10 cellular contexts compared by ENCODE assay signal in the genomic region with DNA sequence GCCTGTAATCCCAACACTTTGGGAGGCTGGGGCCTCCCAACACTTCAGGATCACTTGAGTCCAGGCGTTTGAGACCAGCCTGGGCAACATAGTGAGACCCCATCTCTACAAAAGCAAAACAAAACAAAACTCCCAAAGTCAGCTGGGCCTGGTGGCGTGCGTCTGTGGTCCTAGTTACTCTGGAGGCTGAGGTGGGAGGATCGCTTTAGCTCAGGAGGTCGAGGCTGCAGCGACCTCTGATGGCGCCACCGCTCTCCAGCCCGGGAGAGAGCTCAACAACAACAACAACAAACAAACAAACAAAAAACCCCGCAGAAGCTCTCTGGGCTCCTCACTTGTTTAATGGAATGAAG. TPM values are rescaled to one million over a fixed set of nuclear protein-coding genes. Genes with fewer than 3 reads are reported as not detected.
DNase-seq lines count a peak whose midpoint lies in the region; ATAC-seq and TF ChIP-seq lines count a peak whose summit lies in the region.
"Had no signal": no experiment of that assay in that cellular context is flagged by ENCODE, and none has a peak within 500 bp of the region (broad histone marks: within the 10 kb centered on the region; RNA-seq: fewer than 3 reads in every experiment).

No MANE protein-coding gene starts in this region.

- H3K9me3 ChIP-seq in HUES64 (ENCODE audit: insufficient read depth, low read depth, low read length) (0 out of 2 replicates have a peak, but pooled peaks cover 2% of the 10 kb centered on the region), thyroid gland (no peaks in the 10 kb centered on the region)

- H3K36me3 Mint-ChIP-seq in osteocyte (ENCODE audit: unreplicated experiment): no peaks in the 10 kb centered on the region

- intact Hi-C loops in posterior vena cava (cut with DNase I) (no loop called here), thyroid gland (cut with DNase I) (no loop called here)

- TF ChIP-seq CTCF in AG09309 (IDR thresholded peaks at IDR 0.05; ENCODE audit: control insufficient read depth, insufficient read depth, low read depth, low read length, missing control alignments): no peak
- peak; percentile 25 for TF ChIP-seq CTCF in epithelial cell of proximal tubule (conservative IDR thresholded peaks at IDR 0.05; ENCODE audit: low read depth, low read length)
- no peak for TF ChIP-seq CTCF in osteocyte (IDR thresholded peaks at IDR 0.05)
- TF ChIP-seq CTCF in thyroid gland (IDR thresholded peaks at IDR 0.05): no peak

- no peak for ATAC-seq in HG03108 (IDR thresholded peaks at IDR 0.05; ENCODE audit: unreplicated experiment)

- no peak overlapping the region for H3K9ac ChIP-seq in HUES64 (ENCODE audit: low read depth, low read length)

- H3K27me3 Mint-ChIP-seq in osteocyte (ENCODE audit: unreplicated experiment): no peaks in the 10 kb centered on the region

- H3K4me1 ChIP-seq in HUES64 (ENCODE audit: insufficient read depth, low read length) (no peaks in the 10 kb centered on the region), thyroid gland (peaks cover 0 to 12% of the 10 kb centered on the region in 2 donors)

- no peak for TF ChIP-seq POLR2A in thyroid gland (IDR thresholded peaks at IDR 0.05)

- WGBS in HUES64: 40% methylated on average over 10 of the region's 10 CpGs
- 30 to 39% methylated on average over 10 of the region's 10 CpGs for WGBS in thyroid gland, 2 donors

- peaks cover 14% of the 10 kb centered on the region for H3K4me1 Mint-ChIP-seq in osteocyte (ENCODE audit: unreplicated experiment)

- DNase-seq in AG09309 (ENCODE audit: low read depth) (no peak), epithelial cell of proximal tubule (ENCODE audit: low read depth) (no peak), osteocyte (ENCODE audit: extremely low spot score, unreplicated experiment) (no peak), NK-92 (lab: John Stamatoyannopoulos, UW; ENCODE audit: unreplicated experiment) (no peak), posterior vena cava (ENCODE audit: low spot score) (no peak), thyroid gland (no peak)
- DNase-seq: RPMI8226 had no signal

- no peak overlapping the region for H3K27ac Mint-ChIP-seq in osteocyte (ENCODE audit: unreplicated experiment)

- peak overlapping the region; percentile 68 for H3K4me3 Mint-ChIP-seq in osteocyte (ENCODE audit: unreplicated experiment)

- H3K4me3 ChIP-seq in AG09309 (ENCODE audit: control insufficient read depth, low read depth, low read length) (peak overlapping the region; percentile 43), HUES64 (ENCODE audit: low read length) (peak overlapping the region; percentile 71), epithelial cell of proximal tubule (ENCODE audit: low read depth, low read length) (peak overlapping the region; percentile 47), thyroid gland (replicated peaks in 1 of 3) (peak overlapping the region in 1 of 3 donors; percentile 28)

- H3K27ac ChIP-seq in HUES64 (ENCODE audit: low read depth, low read length) (no peak overlapping the region), thyroid gland (no peak overlapping the region)

- peaks cover under 1% of the 10 kb centered on the region for H3K9me3 Mint-ChIP-seq in osteocyte (ENCODE audit: unreplicated experiment)

- peaks cover 30% of the 10 kb centered on the region for H3K27me3 ChIP-seq in HUES64 (ENCODE audit: insufficient read depth, low read length)
- no peaks in the 10 kb centered on the region for H3K27me3 ChIP-seq in thyroid gland

- H3K36me3 ChIP-seq in HUES64 (ENCODE audit: insufficient read depth, low read length) (no peaks in the 10 kb centered on the region), thyroid gland (no peaks in the 10 kb centered on the region)

RNA-seq across cellular contexts. Expression of a gene that starts 0.5 kb away (rescaled TPM):
- 0.25 TPM for polyA plus RNA-seq in HUES64 (2013, experiment 1 of 2)
- polyA plus RNA-seq in HUES64 (2013, experiment 2 of 2): 0.19 TPM
- total RNA-seq in epithelial cell of proximal tubule (not detected in 2 replicates), osteocyte (not detected in 2 replicates), posterior vena cava (under 1 TPM in 1 of 2 donors, not detected in 1; 0.14 TPM), thyroid gland (not detected)
- total RNA-seq: LHCN-M2 had no signal
